Comparison of ENCODE assay signal across 14 cellular contexts in the genomic region with DNA sequence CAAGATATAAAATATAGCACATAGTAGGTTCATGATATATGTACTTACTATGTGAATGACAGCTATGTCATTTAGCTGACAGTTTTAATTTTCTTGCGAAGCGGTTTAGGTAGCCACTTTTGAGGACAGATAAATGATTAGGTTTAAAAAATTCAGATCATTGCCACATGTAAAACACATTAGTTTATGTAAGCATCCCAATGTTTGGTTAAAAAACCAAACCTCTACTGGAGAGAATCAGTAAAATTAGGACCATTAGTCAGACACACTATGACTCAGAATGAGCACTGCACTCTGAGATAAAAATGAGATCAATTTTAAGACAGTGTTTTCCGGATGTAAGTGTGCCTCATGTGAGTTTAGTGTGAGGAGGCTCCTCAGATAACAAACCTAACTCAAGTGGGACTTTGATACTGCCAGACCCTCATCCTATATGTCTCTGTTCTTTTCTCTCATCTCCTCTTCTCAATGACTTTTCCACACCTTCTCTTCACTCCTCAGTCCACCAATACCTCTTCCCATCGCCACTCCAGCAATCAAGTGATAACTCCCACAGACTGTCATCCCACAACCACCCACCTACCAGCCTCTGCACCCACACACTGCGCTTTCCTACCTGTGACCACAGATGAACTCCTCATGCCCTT. TPM values are rescaled to one million over a fixed set of nuclear protein-coding genes. Genes with fewer than 3 reads are reported as not detected.
DNase-seq lines count a peak whose midpoint lies in the region; ATAC-seq and TF ChIP-seq lines count a peak whose summit lies in the region.
"Had no signal": no experiment of that assay in that cellular context is flagged by ENCODE, and none has a peak within 500 bp of the region (broad histone marks: within the 10 kb centered on the region; RNA-seq: fewer than 3 reads in every experiment).

No MANE protein-coding gene starts in this region.

- H3K27ac Mint-ChIP-seq in activated T-helper 17 cell treated with anti-CD3 and anti-CD28 coated beads, Interleukin-2, amount 50 U/mL, for 72 hours: peak overlapping the region; percentile 81
- H3K27ac Mint-ChIP-seq in stimulated activated naive B cell treated with anti-CD40 and anti-IgM and Interleukin-4, amounts not matched to agents 10 μg/mL and 1 μg/mL and 100 μg/mL, for 72 hours: no peak overlapping the region

- no peaks in the 10 kb centered on the region for H3K36me3 Mint-ChIP-seq in activated T-helper 17 cell treated with anti-CD3 and anti-CD28 coated beads, Interleukin-2, amount 50 U/mL, for 72 hours (ENCODE audit: low read depth)
- no peaks in the 10 kb centered on the region for H3K36me3 Mint-ChIP-seq in stimulated activated naive B cell treated with anti-CD40 and anti-IgM and Interleukin-4, amounts not matched to agents 10 μg/mL and 1 μg/mL and 100 μg/mL, for 72 hours

- no peaks in the 10 kb centered on the region for H3K9me3 Mint-ChIP-seq in activated T-helper 17 cell treated with anti-CD3 and anti-CD28 coated beads, Interleukin-2, amount 50 U/mL, for 72 hours
- peaks cover 0 to 5% of the 10 kb centered on the region in 2 donors for H3K9me3 Mint-ChIP-seq in stimulated activated naive B cell treated with anti-CD40 and anti-IgM and Interleukin-4, amounts not matched to agents 10 μg/mL and 1 μg/mL and 100 μg/mL, for 72 hours

- peak; percentile 82 for ATAC-seq in activated T-helper 17 cell treated with anti-CD3 and anti-CD28 coated beads, Interleukin-2, amount 50 U/mL, for 72 hours (replicated peaks)
- ATAC-seq in GM21619 (IDR thresholded peaks at IDR 0.05; ENCODE audit: unreplicated experiment): no peak
- no peak for ATAC-seq in GM19328 (IDR thresholded peaks at IDR 0.05; ENCODE audit: unreplicated experiment)
- ATAC-seq in stimulated activated naive B cell treated with anti-CD40 and anti-IgM and Interleukin-4, amounts not matched to agents 10 μg/mL and 1 μg/mL and 100 μg/mL, for 72 hours (replicated peaks): no peak

- H3K4me1 Mint-ChIP-seq in activated T-helper 17 cell treated with anti-CD3 and anti-CD28 coated beads, Interleukin-2, amount 50 U/mL, for 72 hours: peaks cover 20% of the 10 kb centered on the region
- peaks cover 13 to 21% of the 10 kb centered on the region in 2 donors for H3K4me1 Mint-ChIP-seq in stimulated activated naive B cell treated with anti-CD40 and anti-IgM and Interleukin-4, amounts not matched to agents 10 μg/mL and 1 μg/mL and 100 μg/mL, for 72 hours

- peaks cover 19% of the 10 kb centered on the region for H3K27me3 Mint-ChIP-seq in activated T-helper 17 cell treated with anti-CD3 and anti-CD28 coated beads, Interleukin-2, amount 50 U/mL, for 72 hours
- peaks cover 31 to 46% of the 10 kb centered on the region in 2 donors for H3K27me3 Mint-ChIP-seq in stimulated activated naive B cell treated with anti-CD40 and anti-IgM and Interleukin-4, amounts not matched to agents 10 μg/mL and 1 μg/mL and 100 μg/mL, for 72 hours

- DNase-seq in ELR (ENCODE audit: low read depth): peak; percentile 85
- DNase-seq in HFF-Myc (ENCODE audit: extremely low read depth, low read depth): peak; percentile 73
- peak; percentile 49 for DNase-seq in kidney glomerular epithelial cell (lab: John Stamatoyannopoulos, UW)
- no peak for DNase-seq in stimulated activated naive B cell treated with anti-CD40 and anti-IgM and Interleukin-4, amounts not matched to agents 10 μg/mL and 1 μg/mL and 100 μg/mL, for 72 hours
- DNase-seq in dedifferentiated amniotic fluid mesenchymal stem cell (ENCODE audit: extremely low spot score): no peak
- DNase-seq: DND-41, hypothalamus, KG1, NCI-H446 treated with DMSO at 0.1 percent for 48 hours had no signal

- H3K4me3 ChIP-seq in HFF-Myc (replicated peaks; ENCODE audit: low read depth, low read length): no peak overlapping the region
- H3K4me3 ChIP-seq: coronary artery had no signal

- TF ChIP-seq CTCF in HFF-Myc (IDR thresholded peaks at IDR 0.05; ENCODE audit: low read depth, low read length, missing control alignments): no peak

- peak overlapping the region; percentile 42 for H3K4me3 Mint-ChIP-seq in activated T-helper 17 cell treated with anti-CD3 and anti-CD28 coated beads, Interleukin-2, amount 50 U/mL, for 72 hours
- no peak overlapping the region for H3K4me3 Mint-ChIP-seq in stimulated activated naive B cell treated with anti-CD40 and anti-IgM and Interleukin-4, amounts not matched to agents 10 μg/mL and 1 μg/mL and 100 μg/mL, for 72 hours

RNA-seq across cellular contexts. Expression of gene OR2AT4, which starts 6.8 kb away (rescaled TPM):
- not detected for total RNA-seq in activated T-helper 17 cell treated with anti-CD3 and anti-CD28 coated beads, Interleukin-2, amount 50 U/mL, for 72 hours
- total RNA-seq: temporal lobe had no signal

RNA-seq across cellular contexts. Expression of gene SLCO2B1, which starts 47.4 kb away (rescaled TPM):
- total RNA-seq in activated T-helper 17 cell treated with anti-CD3 and anti-CD28 coated beads, Interleukin-2, amount 50 U/mL, for 72 hours: 1 to 10 TPM in 1 of 2 donors, under 1 TPM in 1; 0.26 to 2.2 TPM

Comparison
In these comparisons a context has a peak if more than half of its experiments do, and no peak if none do; other contexts are left out.
1. DNase-seq: peak in ELR (single experiment), HFF-Myc (single experiment) and kidney glomerular epithelial cell (single experiment); none in stimulated activated naive B cell treated with anti-CD40 and anti-IgM and Interleukin-4, amounts not matched to agents 10 μg/mL and 1 μg/mL and 100 μg/mL, for 72 hours (single experiment) and dedifferentiated amniotic fluid mesenchymal stem cell (single experiment).